Comparison of ENCODE assay signal across 9 cellular contexts in genomic region chr11:45045692-45046471, GRCh38.
DNase-seq lines count a peak whose midpoint lies in the region; ATAC-seq and TF ChIP-seq lines count a peak whose summit lies in the region.
"Had no signal": no experiment of that assay in that cellular context is flagged by ENCODE, and none has a peak within 500 bp of the region (broad histone marks: within the 10 kb centered on the region; RNA-seq: fewer than 3 reads in every experiment).

No MANE protein-coding gene starts in this region.

- TF ChIP-seq POLR2A in adrenal gland (IDR thresholded peaks at IDR 0.05), result no peak

- peaks cover 4 to 31% of the 10 kb centered on the region in 2 donors for H3K4me1 ChIP-seq in adrenal gland (replicated peaks in 1 of 2)
- peaks cover 16 to 70% (median 49%) of the 10 kb centered on the region in 5 donors for H3K4me1 ChIP-seq in subcutaneous abdominal adipose tissue (ENCODE audit: control insufficient read depth in 5 of 5, insufficient read depth in 5 of 5, low read length in 5 of 5)

- no peak overlapping the region for H3K4me3 Mint-ChIP-seq in activated T-cell treated with anti-CD3 and anti-CD28 coated beads, Interleukin-2, amount 50 U/mL, for 24 hours
- H3K4me3 Mint-ChIP-seq in immature natural killer cell, result no peak overlapping the region
- H3K4me3 Mint-ChIP-seq: CD8-positive, alpha-beta T cell had no signal

- intact Hi-C loops in adrenal gland (cut with DNase I), result no loop called here

- H3K27ac Mint-ChIP-seq in activated T-cell treated with anti-CD3 and anti-CD28 coated beads, Interleukin-2, amount 50 U/mL, for 24 hours, result no peak overlapping the region
- peak overlapping the region in 1 of 6 donors; percentile 68 for H3K27ac Mint-ChIP-seq in immature natural killer cell
- H3K27ac Mint-ChIP-seq: CD8-positive, alpha-beta T cell had no signal

- H3K27me3 Mint-ChIP-seq in activated T-cell treated with anti-CD3 and anti-CD28 coated beads, Interleukin-2, amount 50 U/mL, for 24 hours, result no peaks in the 10 kb centered on the region
- H3K27me3 Mint-ChIP-seq in immature natural killer cell (ENCODE audit: low read depth in 3 of 3), result peaks cover 2 to 7% (median 6%) of the 10 kb centered on the region in 3 donors

- no peaks in the 10 kb centered on the region for H3K36me3 Mint-ChIP-seq in activated T-cell treated with anti-CD3 and anti-CD28 coated beads, Interleukin-2, amount 50 U/mL, for 24 hours (ENCODE audit: low read depth)
- H3K36me3 Mint-ChIP-seq in immature natural killer cell, result peaks cover 0 to 2% (median 0%) of the 10 kb centered on the region in 3 donors
- H3K36me3 Mint-ChIP-seq: CD8-positive, alpha-beta T cell had no signal

- no peaks in the 10 kb centered on the region for H3K27me3 ChIP-seq in adrenal gland
- H3K27me3 ChIP-seq in subcutaneous abdominal adipose tissue (ENCODE audit: control insufficient read depth in 5 of 5, insufficient read depth in 4 of 5, low read length in 5 of 5), result peaks cover 0 to 14% (median 0%) of the 10 kb centered on the region in 5 donors

- H3K9ac ChIP-seq in subcutaneous abdominal adipose tissue (ENCODE audit: low read length in 5 of 5), result peak overlapping the region in 1 of 5 donors; percentile 50

- peak overlapping the region; percentile 3 to 81 (median 32) for H3K27ac ChIP-seq in adrenal gland
- H3K27ac ChIP-seq in subcutaneous abdominal adipose tissue (ENCODE audit: low read depth, low read length), result peak overlapping the region; percentile 69

- H3K4me3 ChIP-seq in adrenal gland (no peak overlapping the region), subcutaneous abdominal adipose tissue (ENCODE audit: low read depth in 1 of 5, low read length in 5 of 5) (peak overlapping the region in 1 of 5 donors; percentile 35)

- peaks cover 8% of the 10 kb centered on the region for H3K4me1 Mint-ChIP-seq in activated T-cell treated with anti-CD3 and anti-CD28 coated beads, Interleukin-2, amount 50 U/mL, for 24 hours (ENCODE audit: low read depth)
- peaks cover 9 to 12% of the 10 kb centered on the region in 2 donors for H3K4me1 Mint-ChIP-seq in immature natural killer cell

- ATAC-seq in HG02884 (IDR thresholded peaks at IDR 0.05; ENCODE audit: unreplicated experiment), result no peak
- ATAC-seq: CD8-positive, alpha-beta T cell had no signal

- H3K9me3 Mint-ChIP-seq in activated T-cell treated with anti-CD3 and anti-CD28 coated beads, Interleukin-2, amount 50 U/mL, for 24 hours, result no peaks in the 10 kb centered on the region
- no peaks in the 10 kb centered on the region for H3K9me3 Mint-ChIP-seq in immature natural killer cell
- H3K9me3 Mint-ChIP-seq: CD8-positive, alpha-beta T cell had no signal

- peak; percentile 5 for DNase-seq in activated T-cell treated with anti-CD3 and anti-CD28 coated beads for 4 hours
- DNase-seq in activated T-cell treated with anti-CD3 and anti-CD28 coated beads, Interleukin-2, amount 50 U/mL, for 24 hours, result no peak
- DNase-seq in adrenal gland, result peak; percentile 47 to 79 (median 60)
- peak in 2 of 3 donors; percentile 9 to 14 for DNase-seq in immature natural killer cell
- no peak for DNase-seq in central memory CD4-positive, alpha-beta T cell
- DNase-seq in cortex of kidney (lab: John Stamatoyannopoulos, UW), result no peak

- H3K9me3 ChIP-seq in adrenal gland (replicated peaks in 1 of 3), result no peaks in the 10 kb centered on the region
- no peaks in the 10 kb centered on the region for H3K9me3 ChIP-seq in subcutaneous abdominal adipose tissue (ENCODE audit: control insufficient read depth in 5 of 5, low read length in 5 of 5)

- peak in 1 of 6 experiments; percentile 23 for TF ChIP-seq CTCF in adrenal gland (IDR thresholded peaks at IDR 0.05)

- H3K36me3 ChIP-seq in adrenal gland (replicated peaks in 1 of 2) (no peaks in the 10 kb centered on the region), subcutaneous abdominal adipose tissue (ENCODE audit: control insufficient read depth in 5 of 5, insufficient read depth in 5 of 5, low read length in 5 of 5) (no peaks in the 10 kb centered on the region)

- WGBS in adrenal gland, 4 donors, result 49 to 58% (median 53%) methylated on average over 17 to 19 of the region's 19 CpGs

Comparison
In these comparisons a context has a peak if more than half of its experiments do, and no peak if none do; other contexts are left out.
1. DNase-seq: peak in activated T-cell treated with anti-CD3 and anti-CD28 coated beads for 4 hours (single experiment), adrenal gland (7 of 7) and immature natural killer cell (2 of 3); none in activated T-cell treated with anti-CD3 and anti-CD28 coated beads, Interleukin-2, amount 50 U/mL, for 24 hours (single experiment), central memory CD4-positive, alpha-beta T cell (single experiment) and cortex of kidney (single experiment).